ENCODE assay signal across 22 cellular contexts in the genomic region with DNA sequence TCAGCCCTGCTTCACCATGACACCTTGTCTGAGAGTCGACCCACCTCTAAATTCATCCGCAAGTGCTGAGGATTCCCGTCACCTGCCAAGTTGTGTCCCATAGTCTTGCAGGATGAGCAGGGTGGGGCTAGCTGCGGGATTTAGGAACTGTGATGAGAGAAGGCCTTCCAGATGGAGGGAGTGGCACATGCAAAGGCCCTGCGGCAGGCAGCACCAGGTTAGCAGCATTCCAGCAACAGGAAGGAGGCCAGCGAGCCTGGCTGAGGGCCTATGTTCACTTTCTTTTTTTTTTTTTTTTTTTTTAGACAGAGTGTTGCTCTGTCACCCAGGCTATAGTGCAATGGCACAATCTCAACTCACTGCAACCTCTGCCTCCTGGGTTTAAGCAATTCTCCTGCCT. TPM values are rescaled to one million over a fixed set of nuclear protein-coding genes. Genes with fewer than 3 reads are reported as not detected.
A peak's percentile ranks its signal among the peaks of the same experiment; 100 is the strongest.
DNase-seq lines count a peak whose midpoint lies in the region; ATAC-seq, FAIRE-seq and TF ChIP-seq lines count a peak whose summit lies in the region.
"Had no signal": no experiment of that assay in that cellular context is flagged by ENCODE, and none has a peak within 500 bp of the region (broad histone marks: within the 10 kb centered on the region; RNA-seq: fewer than 3 reads in every experiment).

No MANE protein-coding gene starts in this region.

- FAIRE-seq in astrocyte (lab: Jason Lieb, UNC): no peak
- FAIRE-seq: A204.1, GM19239, HTR-8/SVneo had no signal

- H3K4me3 Mint-ChIP-seq in astrocyte (ENCODE audit: unreplicated experiment) (no peak overlapping the region), neural progenitor cell (peak overlapping the region; percentile 67), immature natural killer cell (no peak overlapping the region)
- H3K4me3 Mint-ChIP-seq: CD14-positive monocyte, HFFc6 had no signal

- TF ChIP-seq CTCF in astrocyte (IDR thresholded peaks at IDR 0.05; ENCODE audit: insufficient read depth, low read depth, low read length): no peak
- TF ChIP-seq CTCF in neural progenitor cell (IDR thresholded peaks at IDR 0.05): no peak
- no peak for TF ChIP-seq CTCF in gastrocnemius medialis (IDR thresholded peaks at IDR 0.05 in 4 of 5, conservative IDR thresholded peaks at IDR 0.05 in 1 of 5)

- peaks cover 13% of the 10 kb centered on the region for H3F3A ChIP-seq in neural progenitor cell (ENCODE audit: low read depth)

- peaks cover 0 to 9% (median 0%) of the 10 kb centered on the region in 11 experiments; a peak in 6 of 22 replicates for H3K27me3 ChIP-seq in BLaER1 treated with 17β-estradiol and CSF1 and Interleukin-3, amounts not matched to agents 10 nM and 100 nM
- H3K27me3 ChIP-seq in astrocyte (ENCODE audit: insufficient read depth, low read length): no peaks in the 10 kb centered on the region
- H3K27me3 ChIP-seq in neural progenitor cell: no peaks in the 10 kb centered on the region
- H3K27me3 ChIP-seq in gastrocnemius medialis: no peaks in the 10 kb centered on the region
- H3K27me3 ChIP-seq: BE2C had no signal

- TF ChIP-seq POLR2A in gastrocnemius medialis (IDR thresholded peaks at IDR 0.05): no peak

- peaks cover 29% of the 10 kb centered on the region for H3K27me3 Mint-ChIP-seq in astrocyte (ENCODE audit: low read depth, unreplicated experiment)
- H3K27me3 Mint-ChIP-seq in neural progenitor cell (ENCODE audit: insufficient read depth, low read depth): peaks cover 31% of the 10 kb centered on the region
- H3K27me3 Mint-ChIP-seq in immature natural killer cell (ENCODE audit: low read depth in 3 of 3): peaks cover 0 to 7% (median 1%) of the 10 kb centered on the region in 3 donors

- peaks cover 28% of the 10 kb centered on the region for H3K4me1 Mint-ChIP-seq in astrocyte (ENCODE audit: low read depth, unreplicated experiment)
- H3K4me1 Mint-ChIP-seq in neural progenitor cell: peaks cover 62% of the 10 kb centered on the region
- no peaks in the 10 kb centered on the region for H3K4me1 Mint-ChIP-seq in immature natural killer cell
- H3K4me1 Mint-ChIP-seq: IgD-negative memory B cell had no signal

- no peak overlapping the region for H3K9ac ChIP-seq in BLaER1 treated with 17β-estradiol and CSF1 and Interleukin-3, amounts not matched to agents 10 nM and 100 nM
- H3K9ac ChIP-seq in astrocyte (ENCODE audit: low read length) (no peak overlapping the region), neural progenitor cell (no peak overlapping the region)

- ATAC-seq in gastrocnemius medialis: no peak
- ATAC-seq in GM18909 (IDR thresholded peaks at IDR 0.05; ENCODE audit: poor library complexity, unreplicated experiment): no peak

- H2AFZ ChIP-seq in astrocyte (ENCODE audit: low read depth, low read length): no peak overlapping the region
- H2AFZ ChIP-seq in neural progenitor cell (replicated peaks): no peak overlapping the region

- peaks cover 0 to 14% (median 0%) of the 10 kb centered on the region in 11 experiments; a peak in 2 of 22 replicates for H4K20me1 ChIP-seq in BLaER1 treated with 17β-estradiol and CSF1 and Interleukin-3, amounts not matched to agents 10 nM and 100 nM
- H4K20me1 ChIP-seq in astrocyte (ENCODE audit: insufficient read depth, low read length): no peaks in the 10 kb centered on the region
- H4K20me1 ChIP-seq in neural progenitor cell (ENCODE audit: low read depth): peaks cover 12% of the 10 kb centered on the region

- peak overlapping the region; percentile 7 for H3K27ac Mint-ChIP-seq in astrocyte (ENCODE audit: unreplicated experiment)
- no peak overlapping the region for H3K27ac Mint-ChIP-seq in neural progenitor cell
- H3K27ac Mint-ChIP-seq in immature natural killer cell: no peak overlapping the region
- H3K27ac Mint-ChIP-seq: CD14-positive monocyte; CD4-positive, alpha-beta memory T cell; HFFc6; IgD-negative memory B cell had no signal

- H3K9me3 ChIP-seq in BLaER1 treated with 17β-estradiol and CSF1 and Interleukin-3, amounts not matched to agents 10 nM and 100 nM (replicated peaks in 1 of 11): no peaks in the 10 kb centered on the region
- H3K9me3 ChIP-seq in astrocyte (ENCODE audit: insufficient read depth, low read depth, low read length) (no peaks in the 10 kb centered on the region), neural progenitor cell (ENCODE audit: low read depth) (no peaks in the 10 kb centered on the region), gastrocnemius medialis (no peaks in the 10 kb centered on the region)
- H3K9me3 ChIP-seq: BE2C had no signal

- H3K9me3 Mint-ChIP-seq in astrocyte (ENCODE audit: unreplicated experiment) (no peaks in the 10 kb centered on the region), neural progenitor cell (no peaks in the 10 kb centered on the region), immature natural killer cell (no peaks in the 10 kb centered on the region)
- H3K9me3 Mint-ChIP-seq: CD14-positive monocyte, HFFc6, IgD-negative memory B cell had no signal

- intact Hi-C loops in gastrocnemius medialis (cut with DNase I; ENCODE audit: low total_unique reads): no loop called here

- no peak overlapping the region for H3K4me3 ChIP-seq in BLaER1 treated with 17β-estradiol and CSF1 and Interleukin-3, amounts not matched to agents 10 nM and 100 nM
- H3K4me3 ChIP-seq in astrocyte (ENCODE audit: insufficient read depth, low read depth, low read length) (no peak overlapping the region), neural progenitor cell (no peak overlapping the region), gastrocnemius medialis (no peak overlapping the region)

- peaks cover 18 to 69% (median 59%) of the 10 kb centered on the region in 10 experiments for H3K4me1 ChIP-seq in BLaER1 treated with 17β-estradiol and CSF1 and Interleukin-3, amounts not matched to agents 10 nM and 100 nM
- H3K4me1 ChIP-seq in astrocyte (ENCODE audit: insufficient read depth, low read length) (peaks cover 32% of the 10 kb centered on the region), neural progenitor cell (peaks cover 42% of the 10 kb centered on the region), gastrocnemius medialis (peaks cover 8 to 20% of the 10 kb centered on the region in 2 donors)

- in situ Hi-C loops in gastrocnemius medialis (cut with MboI; ENCODE audit: low sequenced_read_pairs in 4 of 4): no loop called here

- no peak overlapping the region for H3K27ac ChIP-seq in BLaER1 treated with 17β-estradiol and CSF1 and Interleukin-3, amounts not matched to agents 10 nM and 100 nM
- H3K27ac ChIP-seq in astrocyte (ENCODE audit: low read depth, low read length) (no peak overlapping the region), neural progenitor cell (no peak overlapping the region), gastrocnemius medialis (peak overlapping the region in 3 of 4 donors; percentile 48 to 77 (median 69))

- DNase-seq in astrocyte (ENCODE audit: low read depth) (no peak), neural progenitor cell (ENCODE audit: low spot score) (no peak), gastrocnemius medialis (no peak), nucleus accumbens (lab: John Stamatoyannopoulos, UW) (no peak), immature natural killer cell (no peak)
- no peak for DNase-seq in activated naive CD4-positive, alpha-beta T cell (lab: John Stamatoyannopoulos, UW)
- DNase-seq: ACHN; BE2C; CD4-positive, alpha-beta memory T cell; DMS153; DMS79; GDM1; HCEC 1CT; HFFc6; KG1 had no signal

- H3K79me2 ChIP-seq in astrocyte (ENCODE audit: insufficient read depth, low read length) (no peaks in the 10 kb centered on the region), neural progenitor cell (ENCODE audit: low read depth) (no peaks in the 10 kb centered on the region)

- H3K4me2 ChIP-seq in BLaER1 treated with 17β-estradiol and CSF1 and Interleukin-3, amounts not matched to agents 10 nM and 100 nM: peak overlapping the region in 9 of 11 experiments; percentile 84 to 98 (median 95); a peak in 18 of 22 replicates
- no peak overlapping the region for H3K4me2 ChIP-seq in astrocyte (ENCODE audit: low read length)
- H3K4me2 ChIP-seq in neural progenitor cell: no peak overlapping the region

- H3K36me3 Mint-ChIP-seq in astrocyte (ENCODE audit: low read depth, unreplicated experiment) (no peaks in the 10 kb centered on the region), neural progenitor cell (no peaks in the 10 kb centered on the region), immature natural killer cell (no peaks in the 10 kb centered on the region)
- H3K36me3 Mint-ChIP-seq: CD14-positive monocyte; CD4-positive, alpha-beta memory T cell; IgD-negative memory B cell had no signal

- no peaks in the 10 kb centered on the region for H3K36me3 ChIP-seq in BLaER1 treated with 17β-estradiol and CSF1 and Interleukin-3, amounts not matched to agents 10 nM and 100 nM
- no peaks in the 10 kb centered on the region for H3K36me3 ChIP-seq in astrocyte (ENCODE audit: insufficient read depth, low read length)
- no peaks in the 10 kb centered on the region for H3K36me3 ChIP-seq in neural progenitor cell
- no peaks in the 10 kb centered on the region for H3K36me3 ChIP-seq in gastrocnemius medialis
- H3K36me3 ChIP-seq: BE2C had no signal

RNA-seq across cellular contexts. Expression of a gene that starts 31.8 kb away (rescaled TPM):
- 0.10 and 0.14 TPM in 2 replicates for total RNA-seq in astrocyte
- total RNA-seq in neural progenitor cell (ENCODE audit: low replicate concordance): 0.19 TPM in 1 of 2 replicates, not detected in the other
- 1 to 10 TPM; 2.3 to 9.2 (median 4.2) TPM for total RNA-seq in gastrocnemius medialis
- not detected for polyA plus RNA-seq in immature natural killer cell
- total RNA-seq: CD4-positive, alpha-beta memory T cell; HFFc6 had no signal
- polyA plus RNA-seq: CD14-positive monocyte; CD4-positive, alpha-beta memory T cell; IgD-negative memory B cell had no signal

Comparison
In these comparisons a context has a peak if more than half of its experiments do, and no peak if none do; other contexts are left out.
1. H3K27ac ChIP-seq: peak in gastrocnemius medialis (3 of 4); none in BLaER1 treated with 17β-estradiol and CSF1 and Interleukin-3, amounts not matched to agents 10 nM and 100 nM (0 of 11), astrocyte (single experiment) and neural progenitor cell (single experiment).
2. H3K4me2 ChIP-seq: peak in BLaER1 treated with 17β-estradiol and CSF1 and Interleukin-3, amounts not matched to agents 10 nM and 100 nM (9 of 11); none in astrocyte (single experiment) and neural progenitor cell (single experiment).